ENCODE assay signal across 12 cellular contexts in the genomic region with DNA sequence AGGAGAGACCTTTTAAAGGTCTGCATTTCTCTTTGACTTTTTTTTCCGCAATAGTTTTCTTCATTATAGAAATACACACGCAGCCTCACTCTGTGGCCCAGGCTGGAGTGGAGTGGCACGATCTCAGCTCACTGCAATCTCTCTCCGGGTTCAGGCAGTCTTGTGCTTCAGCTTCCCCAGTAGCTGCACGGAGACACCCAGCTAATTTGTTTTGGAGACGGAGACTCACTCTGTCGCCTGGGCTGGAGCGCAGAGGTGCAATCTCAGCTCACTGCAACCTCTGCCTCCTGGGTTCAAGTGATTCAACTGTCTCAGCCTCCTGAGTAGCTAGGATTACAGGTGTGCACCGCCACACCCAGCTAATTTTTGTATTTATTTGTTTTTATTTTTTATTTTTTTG. TPM values are rescaled to one million over a fixed set of nuclear protein-coding genes. Genes with fewer than 3 reads are reported as not detected.
DNase-seq lines count a peak whose midpoint lies in the region; ATAC-seq and TF ChIP-seq lines count a peak whose summit lies in the region.
"Had no signal": no experiment of that assay in that cellular context is flagged by ENCODE, and none has a peak within 500 bp of the region (broad histone marks: within the 10 kb centered on the region; RNA-seq: fewer than 3 reads in every experiment).

No MANE protein-coding gene starts in this region.

- no peak overlapping the region for H3K27ac ChIP-seq in PC-9
- H3K27ac ChIP-seq in endodermal cell (ENCODE audit: low read depth, low read length), result no peak overlapping the region
- peak overlapping the region; percentile 99 for H3K27ac ChIP-seq in skeletal muscle tissue (ENCODE audit: low read depth, low read length)

- 0 out of 2 replicates have a peak, but pooled peaks cover 6% of the 10 kb centered on the region for H3K79me2 ChIP-seq in PC-9 (ENCODE audit: low read depth)

- no peak overlapping the region for H3K9ac ChIP-seq in endodermal cell (ENCODE audit: extremely low read depth, low read length, poor library complexity, severe bottlenecking)
- peak overlapping the region in 1 of 3 donors; percentile 98 for H3K9ac ChIP-seq in skeletal muscle tissue (ENCODE audit: low read depth in 1 of 3, low read length in 3 of 3)

- no peaks in the 10 kb centered on the region for H3K9me2 ChIP-seq in PC-9 (ENCODE audit: insufficient read depth)

- intact Hi-C loops in PC-9 (cut with micrococcal nuclease; ENCODE audit: unreplicated experiment), result no loop called here

- no peak overlapping the region for H2AFZ ChIP-seq in PC-9

- H3K9me3 ChIP-seq in PC-9 (ENCODE audit: insufficient read depth, low read depth) (no peaks in the 10 kb centered on the region), endodermal cell (ENCODE audit: control insufficient read depth, low read length) (no peaks in the 10 kb centered on the region), skeletal muscle tissue (ENCODE audit: control insufficient read depth in 3 of 3, low read length in 3 of 3) (no peaks in the 10 kb centered on the region)

- DNase-seq in activated T-cell treated with anti-CD3 and anti-CD28 coated beads, Interleukin-2, amount 50 U/mL, for 24 hours, result no peak
- DNase-seq in activated T-cell treated with anti-CD3 and anti-CD28 coated beads, Interleukin-2, amount 50 U/mL, for 1 hour, result no peak
- DNase-seq in PC-9 (no peak), endodermal cell (no peak), T-helper 9 cell (no peak), SW 1271 (lab: John Stamatoyannopoulos, UW) (no peak)
- DNase-seq: hippocampal formation; midbrain; NCI-H526 treated with DMSO at 0.1 percent for 48 hours; stimulated activated CD4-positive, alpha-beta T cell treated with anti-CD3 and anti-CD28 coated beads, Interleukin-2, amount 100 ng/mL, for 24 hours had no signal

- H3K9me3 Mint-ChIP-seq in activated T-cell treated with anti-CD3 and anti-CD28 coated beads, Interleukin-2, amount 50 U/mL, for 24 hours, result no peaks in the 10 kb centered on the region
- H3K9me3 Mint-ChIP-seq in endodermal cell, result no peaks in the 10 kb centered on the region

- peak overlapping the region; percentile 85 for H3K4me2 ChIP-seq in PC-9

- H3K4me1 Mint-ChIP-seq in activated T-cell treated with anti-CD3 and anti-CD28 coated beads, Interleukin-2, amount 50 U/mL, for 24 hours (ENCODE audit: low read depth), result peaks cover 35% of the 10 kb centered on the region
- H3K4me1 Mint-ChIP-seq in endodermal cell, result peaks cover 15% of the 10 kb centered on the region

- no peaks in the 10 kb centered on the region for H3K27me3 Mint-ChIP-seq in activated T-cell treated with anti-CD3 and anti-CD28 coated beads, Interleukin-2, amount 50 U/mL, for 24 hours
- no peaks in the 10 kb centered on the region for H3K27me3 Mint-ChIP-seq in endodermal cell (ENCODE audit: insufficient read depth)

- peak overlapping the region; percentile 88 for H3K4me3 Mint-ChIP-seq in activated T-cell treated with anti-CD3 and anti-CD28 coated beads, Interleukin-2, amount 50 U/mL, for 24 hours
- peak overlapping the region; percentile 72 for H3K4me3 Mint-ChIP-seq in endodermal cell

- H3K27ac Mint-ChIP-seq in activated T-cell treated with anti-CD3 and anti-CD28 coated beads, Interleukin-2, amount 50 U/mL, for 24 hours, result peak overlapping the region; percentile 96
- H3K27ac Mint-ChIP-seq in endodermal cell, result peak overlapping the region; percentile 97

- H3K36me3 ChIP-seq in PC-9 (ENCODE audit: low read depth) (no peaks in the 10 kb centered on the region), endodermal cell (ENCODE audit: control insufficient read depth, insufficient read depth, low read length) (no peaks in the 10 kb centered on the region), skeletal muscle tissue (ENCODE audit: control insufficient read depth in 3 of 3, insufficient read depth in 3 of 3, low read length in 3 of 3) (no peaks in the 10 kb centered on the region)

- H4K20me1 ChIP-seq in PC-9 (ENCODE audit: insufficient read depth), result no peaks in the 10 kb centered on the region

- peaks cover 18% of the 10 kb centered on the region for H3K4me1 ChIP-seq in PC-9 (replicated peaks; ENCODE audit: insufficient read depth)
- H3K4me1 ChIP-seq in endodermal cell (ENCODE audit: control insufficient read depth, insufficient read depth, low read length), result peaks cover 5% of the 10 kb centered on the region
- H3K4me1 ChIP-seq in skeletal muscle tissue (ENCODE audit: control insufficient read depth in 3 of 3, insufficient read depth in 3 of 3, low read length in 3 of 3), result peaks cover 48 to 69% (median 59%) of the 10 kb centered on the region in 3 donors

- no peak for ATAC-seq in GM21825 (IDR thresholded peaks at IDR 0.05; ENCODE audit: unreplicated experiment)

- POLR2A ChIA-PET in PC-9 (lab: Charles Lee; ENCODE audit: unreplicated experiment), result no interaction called here

- no TSS peak for BruUV-seq in PC-9 (replicated peaks; lab: Mats Ljungman, UMichigan)

- WGBS in endodermal cell (ENCODE audit: insufficient coverage in 1 of 2, insufficient read length in 1 of 2), 2 experiments, result 96 to 97% methylated on average over 8 of the region's 9 CpGs

- no peaks in the 10 kb centered on the region for H3K27me3 ChIP-seq in PC-9 (ENCODE audit: insufficient read depth, low read depth)
- H3K27me3 ChIP-seq in endodermal cell (ENCODE audit: control insufficient read depth, insufficient read depth, low read length, poor library complexity, severe bottlenecking), result no peaks in the 10 kb centered on the region
- H3K27me3 ChIP-seq in skeletal muscle tissue (ENCODE audit: control insufficient read depth in 3 of 3, insufficient read depth in 3 of 3, low read length in 3 of 3), result no peaks in the 10 kb centered on the region

- peaks cover 17% of the 10 kb centered on the region; the same call in 1 of the 2 replicates for H3F3A ChIP-seq in PC-9 (ENCODE audit: insufficient read depth, low read depth)

- no peak overlapping the region; the same call in 1 of the 2 replicates for H3K4me3 ChIP-seq in PC-9
- H3K4me3 ChIP-seq in endodermal cell (ENCODE audit: low read length), result no peak overlapping the region
- H3K4me3 ChIP-seq in skeletal muscle tissue (ENCODE audit: low read length in 3 of 3), result no peak overlapping the region

- TF ChIP-seq CTCF in PC-9 (conservative IDR thresholded peaks at IDR 0.05) (no peak), endodermal cell (conservative IDR thresholded peaks at IDR 0.05) (no peak)

- peaks cover 5% of the 10 kb centered on the region for H3K36me3 Mint-ChIP-seq in activated T-cell treated with anti-CD3 and anti-CD28 coated beads, Interleukin-2, amount 50 U/mL, for 24 hours (ENCODE audit: low read depth)
- no peaks in the 10 kb centered on the region for H3K36me3 Mint-ChIP-seq in endodermal cell (ENCODE audit: low read depth)

- CTCF ChIA-PET in PC-9 (lab: Charles Lee), result no interaction called here

RNA-seq across cellular contexts. Expression of gene MKNK2, which starts 11.7 kb away (rescaled TPM):
- total RNA-seq in PC-9 (2021) (132 and 166 TPM in 2 replicates), endodermal cell (100 to 1,000 TPM; 120 to 123 TPM), skeletal muscle tissue (32.4 TPM)
- polyA plus RNA-seq in endodermal cell (2013, experiment 1 of 2), result 63.1 TPM
- 58.0 TPM for polyA plus RNA-seq in endodermal cell (2013, experiment 2 of 2)

RNA-seq across cellular contexts. Expression of gene MOB3A, which starts 33.4 kb away (rescaled TPM):
- total RNA-seq in PC-9 (2021), result 22.8 and 28.9 TPM in 2 replicates
- total RNA-seq in endodermal cell, result 10 to 100 TPM; 20.9 to 21.8 TPM
- 16.9 TPM for polyA plus RNA-seq in endodermal cell (2013, experiment 1 of 2)
- polyA plus RNA-seq in endodermal cell (2013, experiment 2 of 2), result 15.9 TPM
- 12.0 TPM for total RNA-seq in skeletal muscle tissue

RNA-seq across cellular contexts. Expression of gene IZUMO4, which starts 33.9 kb away (rescaled TPM):
- 1.5 and 2.4 TPM in 2 replicates for total RNA-seq in PC-9 (2021)
- 1 to 10 TPM; 4.3 to 5.4 TPM for total RNA-seq in endodermal cell
- 4.3 TPM for polyA plus RNA-seq in endodermal cell (2013, experiment 1 of 2)
- 4.6 TPM for polyA plus RNA-seq in endodermal cell (2013, experiment 2 of 2)
- total RNA-seq in skeletal muscle tissue, result 2.1 TPM

RNA-seq across cellular contexts. Expression of gene BTBD2, which starts 47.3 kb away (rescaled TPM):
- total RNA-seq in PC-9 (2021), result 79.2 and 81.0 TPM in 2 replicates
- total RNA-seq in endodermal cell, result 100 to 1,000 TPM; 107 to 112 TPM
- 113 TPM for polyA plus RNA-seq in endodermal cell (2013, experiment 1 of 2)
- 99.4 TPM for polyA plus RNA-seq in endodermal cell (2013, experiment 2 of 2)
- total RNA-seq in skeletal muscle tissue, result 28.7 TPM
